ENCODE assay signal across 11 cellular contexts in genomic region chr1:19437911-19438310, GRCh38. TPM values are rescaled to one million over a fixed set of nuclear protein-coding genes. Genes with fewer than 3 reads are reported as not detected.
DNase-seq lines count a peak whose midpoint lies in the region; ATAC-seq and TF ChIP-seq lines count a peak whose summit lies in the region.
"Had no signal": no experiment of that assay in that cellular context is flagged by ENCODE, and none has a peak within 500 bp of the region (broad histone marks: within the 10 kb centered on the region; RNA-seq: fewer than 3 reads in every experiment).

No MANE protein-coding gene starts in this region.

- no peak for DNase-seq in HFFc6
- no peak for DNase-seq in central memory CD8-positive, alpha-beta T cell (ENCODE audit: low spot score in 2 of 2)
- DNase-seq in NCI-H1436 (lab: John Stamatoyannopoulos, UW), result no peak
- no peak for DNase-seq in KBM-7
- DNase-seq in retina, result no peak
- DNase-seq: NCI-H2227 treated with DMSO at 0.1 percent for 48 hours; stimulated activated CD4-positive, alpha-beta T cell treated with anti-CD3 and anti-CD28 coated beads, Interleukin-12 subunit alpha, Interleukin-12 subunit beta, amount 100 ng/mL, for 4 hours had no signal

- peaks cover 49% of the 10 kb centered on the region for H3K36me3 Mint-ChIP-seq in HFFc6 (ENCODE audit: low read depth)
- peaks cover 24% of the 10 kb centered on the region for H3K36me3 Mint-ChIP-seq in central memory CD8-positive, alpha-beta T cell (ENCODE audit: insufficient read depth)

- H3K4me1 Mint-ChIP-seq in HFFc6 (ENCODE audit: low read depth), result peaks cover 99% of the 10 kb centered on the region
- peaks cover 87% of the 10 kb centered on the region for H3K4me1 Mint-ChIP-seq in central memory CD8-positive, alpha-beta T cell

- no peak for TF ChIP-seq CTCF in HFFc6 (IDR thresholded peaks at IDR 0.05)

- no peak for ATAC-seq in central memory CD8-positive, alpha-beta T cell (replicated peaks; ENCODE audit: extremely low read depth, poor library complexity, severe bottlenecking)
- no peak for ATAC-seq in HG02981 (IDR thresholded peaks at IDR 0.05; ENCODE audit: unreplicated experiment)

- peaks cover 98% of the 10 kb centered on the region for H3K4me1 ChIP-seq in skeletal muscle satellite cell (ENCODE audit: control insufficient read depth, insufficient read depth, low read length)

- in situ Hi-C loops in KBM-7 (cut with MboI; ENCODE audit: low pct_unique_long_range_greater_than_20kb, low sequenced_read_pairs), result no loop called here

- peaks cover 8% of the 10 kb centered on the region for H3K27me3 Mint-ChIP-seq in HFFc6 (ENCODE audit: insufficient read depth)
- H3K27me3 Mint-ChIP-seq in central memory CD8-positive, alpha-beta T cell, result no peaks in the 10 kb centered on the region

- H3K27ac ChIP-seq in layer of hippocampus (ENCODE audit: low read depth, low read length), result peak overlapping the region; percentile 84
- H3K27ac ChIP-seq: HL-60 had no signal

- H3K27me3 ChIP-seq in layer of hippocampus (ENCODE audit: control insufficient read depth, insufficient read depth, low read length) (no peaks in the 10 kb centered on the region), skeletal muscle satellite cell (ENCODE audit: control insufficient read depth, insufficient read depth, low read length) (no peaks in the 10 kb centered on the region)

- H3K9ac ChIP-seq in skeletal muscle satellite cell (ENCODE audit: low read depth, low read length), result no peak overlapping the region

- H3K4me3 ChIP-seq in skeletal muscle satellite cell (ENCODE audit: low read length), result no peak overlapping the region

- no peaks in the 10 kb centered on the region for H3K9me3 ChIP-seq in skeletal muscle satellite cell (replicated peaks; ENCODE audit: low read length)

- H3K4me3 Mint-ChIP-seq in HFFc6, result no peak overlapping the region; the same call in 1 of the 2 replicates
- H3K4me3 Mint-ChIP-seq in central memory CD8-positive, alpha-beta T cell, result no peak overlapping the region

- H3K9me3 Mint-ChIP-seq in HFFc6, result no peaks in the 10 kb centered on the region
- no peaks in the 10 kb centered on the region for H3K9me3 Mint-ChIP-seq in central memory CD8-positive, alpha-beta T cell

- peak overlapping the region; percentile 84 for H3K27ac Mint-ChIP-seq in HFFc6
- H3K27ac Mint-ChIP-seq in central memory CD8-positive, alpha-beta T cell (ENCODE audit: low read depth), result peak overlapping the region; percentile 85

- peak overlapping the region; percentile 65 for H3K4me2 ChIP-seq in skeletal muscle satellite cell (ENCODE audit: low read length)

- H3K36me3 ChIP-seq in skeletal muscle satellite cell (ENCODE audit: insufficient read depth, low read length), result peaks cover 7% of the 10 kb centered on the region

RNA-seq across cellular contexts. Expression of gene CAPZB, which starts 47.4 kb away (rescaled TPM):
- 100 to 1,000 TPM; 565 to 646 (median 603) TPM for total RNA-seq in HFFc6 (2021; fragmentation: NEBNext Ultra II Directional; extraction: Animal tissue kit (Norgen Biotek cat#: 25700))
- total RNA-seq in skeletal muscle satellite cell (2012; rRNA removed), result 166 and 196 TPM in 2 replicates
